In the genomic region with DNA sequence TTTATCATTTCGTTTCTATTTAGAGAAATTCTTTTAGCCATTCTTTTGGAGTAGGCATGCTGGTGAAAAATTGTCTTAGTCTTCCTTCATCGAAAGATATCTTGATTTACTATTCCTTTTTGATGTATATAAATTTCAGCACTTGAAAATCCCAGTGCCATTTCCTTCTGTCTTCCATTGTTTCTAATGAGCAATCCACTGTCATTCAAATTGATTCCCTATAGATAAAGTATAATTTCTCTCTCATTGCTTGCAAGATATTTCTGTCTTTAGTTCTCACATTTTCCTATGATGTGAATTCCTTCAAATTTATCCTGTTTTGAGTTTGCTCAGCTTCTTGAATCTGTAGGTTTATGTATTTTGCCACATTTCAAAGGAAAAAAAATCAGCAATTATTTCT, we compare ENCODE assay signal across 8 cellular contexts.
"Had no signal": no experiment of that assay in that cellular context is flagged by ENCODE, and none has a peak within 500 bp of the region (broad histone marks: within the 10 kb centered on the region; RNA-seq: fewer than 3 reads in every experiment).

No MANE protein-coding gene starts in this region.

- DNase-seq: GDM1, GF-D8 had no signal

- ATAC-seq: GM12878 had no signal

- FAIRE-seq: G401.6, GM12878, GM12891, GM12892, GM18507, GM19239 had no signal

- H3K4me3 ChIP-seq: GM12878 had no signal
